In the genomic region with DNA sequence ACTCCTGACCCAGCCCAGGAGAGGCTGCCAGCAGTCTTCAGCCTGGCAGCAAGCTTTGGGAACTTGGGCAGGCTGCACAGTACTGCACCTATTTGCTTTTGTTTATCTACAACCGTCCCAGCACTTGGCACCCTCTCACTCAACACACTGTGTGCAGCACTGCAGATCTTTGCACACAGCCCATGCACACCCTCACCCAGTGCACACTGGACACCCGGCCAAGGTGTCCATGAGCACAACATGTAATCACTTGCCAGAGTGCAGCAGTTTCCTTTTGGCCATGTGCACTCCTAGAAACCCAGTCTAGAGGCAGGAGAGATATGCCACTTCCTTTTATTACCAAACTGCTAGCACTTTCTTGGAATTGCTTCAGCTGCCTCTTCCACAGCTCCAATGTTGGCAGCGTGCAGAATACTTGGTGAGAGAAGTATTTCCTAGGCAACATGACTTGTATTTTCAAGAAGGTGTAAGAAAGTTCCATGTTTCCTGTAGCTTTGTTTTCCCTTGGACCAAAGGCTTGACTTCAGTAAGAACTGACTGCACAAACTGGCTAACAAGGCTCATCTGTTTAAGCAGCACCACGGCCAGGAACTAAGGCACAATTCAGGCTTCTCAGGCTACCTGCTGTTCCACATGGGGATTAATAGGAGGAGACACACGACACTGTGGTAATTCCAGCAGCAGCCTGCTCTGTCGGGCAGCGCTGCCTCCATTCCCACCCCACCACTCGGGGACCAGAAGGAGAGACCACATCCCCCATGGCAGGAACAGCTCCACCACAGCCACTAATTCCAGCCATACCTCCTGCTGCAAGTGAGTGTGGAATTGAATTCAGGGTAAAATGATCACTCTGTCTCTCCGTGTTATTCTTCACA, we compare ENCODE assay signal across 10 cellular contexts. TPM values are rescaled to one million over a fixed set of nuclear protein-coding genes. Genes with fewer than 3 reads are reported as not detected.
DNase-seq lines count a peak whose midpoint lies in the region; ATAC-seq and TF ChIP-seq lines count a peak whose summit lies in the region.
"Had no signal": no experiment of that assay in that cellular context is flagged by ENCODE, and none has a peak within 500 bp of the region (broad histone marks: within the 10 kb centered on the region; RNA-seq: fewer than 3 reads in every experiment).

No MANE protein-coding gene starts in this region.

- H3K4me3 ChIP-seq in CD8-positive, alpha-beta memory T cell (ENCODE audit: low read length): no peak overlapping the region
- H3K4me3 ChIP-seq in neural progenitor cell (no peak overlapping the region), trophoblast cell (ENCODE audit: low read depth, low read length) (no peak overlapping the region)

- no peaks in the 10 kb centered on the region for H3K36me3 Mint-ChIP-seq in CD8-positive, alpha-beta memory T cell
- H3K36me3 Mint-ChIP-seq in neural progenitor cell: peaks cover 2% of the 10 kb centered on the region

- POLR2A ChIA-PET in CD8-positive, alpha-beta memory T cell (lab: Charles Lee): no interaction called here

- no peak overlapping the region for H2BK120ac ChIP-seq in trophoblast cell (ENCODE audit: insufficient read depth, low read length, poor library complexity)

- WGBS in trophoblast cell (ENCODE audit: extremely low coverage, insufficient coverage, insufficient read length): no CpG with 5 or more reads among the region's 9 CpGs

- no peak overlapping the region for H4K8ac ChIP-seq in trophoblast cell (ENCODE audit: low read depth, low read length)

- H3K79me2 ChIP-seq in neural progenitor cell (ENCODE audit: low read depth) (no peaks in the 10 kb centered on the region), trophoblast cell (ENCODE audit: control insufficient read depth, insufficient read depth, low read length, poor library complexity) (peaks cover 2% of the 10 kb centered on the region)

- H2BK12ac ChIP-seq in trophoblast cell (ENCODE audit: low read length): no peak overlapping the region

- no peak overlapping the region for H2AFZ ChIP-seq in neural progenitor cell (replicated peaks)
- no peak overlapping the region for H2AFZ ChIP-seq in trophoblast cell (ENCODE audit: insufficient read depth, low read length, poor library complexity)

- H3K27me3 Mint-ChIP-seq in CD8-positive, alpha-beta memory T cell: peaks cover 9 to 27% of the 10 kb centered on the region in 2 donors
- peaks cover 2% of the 10 kb centered on the region for H3K27me3 Mint-ChIP-seq in neural progenitor cell (ENCODE audit: insufficient read depth, low read depth)

- no peaks in the 10 kb centered on the region for H3F3A ChIP-seq in neural progenitor cell (ENCODE audit: low read depth)

- no peak overlapping the region for H3K23ac ChIP-seq in trophoblast cell (ENCODE audit: low read length)

- H3K27ac ChIP-seq in CD8-positive, alpha-beta memory T cell (ENCODE audit: low read depth, low read length): peak overlapping the region; percentile 47
- H3K27ac ChIP-seq in neural progenitor cell: no peak overlapping the region
- H3K27ac ChIP-seq in trophoblast cell (ENCODE audit: low read depth, low read length): no peak overlapping the region

- peak; percentile 41 for ATAC-seq in esophagus mucosa
- no peak for ATAC-seq in HG03354 (IDR thresholded peaks at IDR 0.05; ENCODE audit: poor library complexity, severe bottlenecking, unreplicated experiment)

- H3K9me3 ChIP-seq in CD8-positive, alpha-beta memory T cell (ENCODE audit: low read length): no peaks in the 10 kb centered on the region
- H3K9me3 ChIP-seq in neural progenitor cell (ENCODE audit: low read depth) (no peaks in the 10 kb centered on the region), trophoblast cell (ENCODE audit: insufficient read depth, low read depth, low read length) (no peaks in the 10 kb centered on the region)

- peak overlapping the region; percentile 49 for H3K4me2 ChIP-seq in neural progenitor cell
- no peak overlapping the region for H3K4me2 ChIP-seq in trophoblast cell (ENCODE audit: low read length)

- H3K4me1 Mint-ChIP-seq in CD8-positive, alpha-beta memory T cell: no peaks in the 10 kb centered on the region
- peaks cover 44% of the 10 kb centered on the region for H3K4me1 Mint-ChIP-seq in neural progenitor cell

- no peak for DNase-seq in CD8-positive, alpha-beta memory T cell
- DNase-seq in OCI-M1 (lab: John Stamatoyannopoulos, UW) (peak; percentile 89), neural progenitor cell (ENCODE audit: low spot score) (peak; percentile 55), SK-N-DZ (ENCODE audit: low spot score) (no peak), trophoblast cell (no peak)
- no peak for DNase-seq in activated CD4-positive, alpha-beta T cell treated with anti-CD3 and anti-CD28 coated beads, Interleukin-2, amount 50 U/mL, for 48 hours
- DNase-seq: activated gamma-delta T cell, SHP77 treated with DMSO at 0.1 percent for 48 hours had no signal

- H3K9ac ChIP-seq in neural progenitor cell: no peak overlapping the region
- H3K9ac ChIP-seq in trophoblast cell (ENCODE audit: low read length): no peak overlapping the region

- H3K18ac ChIP-seq in trophoblast cell (ENCODE audit: low read length): no peak overlapping the region

- H4K12ac ChIP-seq in trophoblast cell (ENCODE audit: low read depth, low read length): no peak overlapping the region

- no peak overlapping the region for H3K4me3 Mint-ChIP-seq in CD8-positive, alpha-beta memory T cell
- no peak overlapping the region for H3K4me3 Mint-ChIP-seq in neural progenitor cell

- no peak overlapping the region for H3K14ac ChIP-seq in trophoblast cell (ENCODE audit: low read length)

- no peaks in the 10 kb centered on the region for H3K36me3 ChIP-seq in CD8-positive, alpha-beta memory T cell (ENCODE audit: insufficient read depth, low read length)
- H3K36me3 ChIP-seq in neural progenitor cell: no peaks in the 10 kb centered on the region
- H3K36me3 ChIP-seq in trophoblast cell (ENCODE audit: control insufficient read depth in 1 of 2, insufficient read depth in 2 of 2, low read length in 2 of 2): no peaks in the 10 kb centered on the region

- H3K4ac ChIP-seq in trophoblast cell (ENCODE audit: low read depth, low read length): no peak overlapping the region

- H3K4me1 ChIP-seq in CD8-positive, alpha-beta memory T cell (ENCODE audit: insufficient read depth, low read length): no peaks in the 10 kb centered on the region
- peaks cover 34% of the 10 kb centered on the region for H3K4me1 ChIP-seq in neural progenitor cell
- H3K4me1 ChIP-seq in trophoblast cell (ENCODE audit: control insufficient read depth in 1 of 2, insufficient read depth in 2 of 2, low read length in 2 of 2): peaks cover 10 to 16% of the 10 kb centered on the region in 2 experiments

- H4K91ac ChIP-seq in trophoblast cell (ENCODE audit: low read depth, low read length): no peak overlapping the region

- no peak for TF ChIP-seq CTCF in neural progenitor cell (IDR thresholded peaks at IDR 0.05)

- CTCF ChIA-PET in CD8-positive, alpha-beta memory T cell (lab: Charles Lee): no interaction called here

- no peak overlapping the region for H2AK5ac ChIP-seq in trophoblast cell (ENCODE audit: low read length)

- peak overlapping the region in 1 of 8 donors; percentile 52 for H3K27ac Mint-ChIP-seq in CD8-positive, alpha-beta memory T cell
- H3K27ac Mint-ChIP-seq in neural progenitor cell: no peak overlapping the region

- no peaks in the 10 kb centered on the region for H3K9me3 Mint-ChIP-seq in CD8-positive, alpha-beta memory T cell
- no peaks in the 10 kb centered on the region for H3K9me3 Mint-ChIP-seq in neural progenitor cell

- peaks cover 15% of the 10 kb centered on the region for H4K20me1 ChIP-seq in neural progenitor cell (ENCODE audit: low read depth)

- no peaks in the 10 kb centered on the region for H3K27me3 ChIP-seq in CD8-positive, alpha-beta memory T cell (ENCODE audit: insufficient read depth, low read length, poor library complexity, severe bottlenecking)
- no peaks in the 10 kb centered on the region for H3K27me3 ChIP-seq in neural progenitor cell
- no peaks in the 10 kb centered on the region for H3K27me3 ChIP-seq in trophoblast cell (ENCODE audit: insufficient read depth, low read length)

- peaks cover 1% of the 10 kb centered on the region for H3K79me1 ChIP-seq in trophoblast cell (ENCODE audit: low read length)

- no peak overlapping the region for H2BK5ac ChIP-seq in trophoblast cell (ENCODE audit: low read depth, low read length, poor library complexity)

RNA-seq across cellular contexts. Expression of gene ATP7B, which starts 15.3 kb away (rescaled TPM):
- 1 to 10 TPM; 1.1 to 1.2 TPM for total RNA-seq in CD8-positive, alpha-beta memory T cell
- 0.18 TPM for polyA plus RNA-seq in CD8-positive, alpha-beta memory T cell
- total RNA-seq in esophagus mucosa: 0.92 TPM
- 8.2 and 13.3 TPM in 2 replicates for total RNA-seq in neural progenitor cell (ENCODE audit: low replicate concordance)
- polyA plus RNA-seq in SK-N-DZ (2014; cell fraction: cytosol; rRNA removed): 5.3 and 5.4 TPM in 2 replicates
- polyA plus RNA-seq in SK-N-DZ (2014; cell fraction: nucleus; rRNA removed): 10.1 and 12.9 TPM in 2 replicates
- polyA plus RNA-seq in trophoblast cell (2013): 10.4 and 10.5 TPM in 2 replicates

RNA-seq across cellular contexts. Expression of gene ALG11, which starts 16.3 kb away (rescaled TPM):
- total RNA-seq in CD8-positive, alpha-beta memory T cell: 10 to 100 TPM; 30.3 to 32.5 TPM
- polyA plus RNA-seq in CD8-positive, alpha-beta memory T cell: 28.7 TPM
- total RNA-seq in esophagus mucosa: 16.7 TPM
- total RNA-seq in neural progenitor cell (ENCODE audit: low replicate concordance): 32.8 and 44.6 TPM in 2 replicates
- polyA plus RNA-seq in SK-N-DZ (2014; cell fraction: cytosol; rRNA removed): 8.3 and 14.6 TPM in 2 replicates
- polyA plus RNA-seq in SK-N-DZ (2014; cell fraction: nucleus; rRNA removed): 6.6 and 6.8 TPM in 2 replicates
- polyA plus RNA-seq in trophoblast cell (2013): 14.5 and 15.6 TPM in 2 replicates

RNA-seq across cellular contexts. Expression of gene UTP14C, which starts 28.6 kb away (rescaled TPM):
- 10 to 100 TPM; 11.4 to 13.3 TPM for total RNA-seq in CD8-positive, alpha-beta memory T cell
- polyA plus RNA-seq in CD8-positive, alpha-beta memory T cell: 3.3 TPM
- total RNA-seq in esophagus mucosa (4.4 TPM), neural progenitor cell (ENCODE audit: low replicate concordance) (22.8 and 29.1 TPM in 2 replicates)
- polyA plus RNA-seq in SK-N-DZ (2014; cell fraction: cytosol; rRNA removed): 17.2 and 18.4 TPM in 2 replicates
- 6.2 and 8.3 TPM in 2 replicates for polyA plus RNA-seq in SK-N-DZ (2014; cell fraction: nucleus; rRNA removed)
- polyA plus RNA-seq in trophoblast cell (2013): 10.5 and 10.7 TPM in 2 replicates

Comparison
In these comparisons a context has a peak if more than half of its experiments do, and no peak if none do; other contexts are left out.
1. DNase-seq: peak in OCI-M1 (single experiment) and neural progenitor cell (single experiment); none in CD8-positive, alpha-beta memory T cell (0 of 5), SK-N-DZ (single experiment), trophoblast cell (0 of 2) and activated CD4-positive, alpha-beta T cell treated with anti-CD3 and anti-CD28 coated beads, Interleukin-2, amount 50 U/mL, for 48 hours (0 of 2).